In the genomic region with DNA sequence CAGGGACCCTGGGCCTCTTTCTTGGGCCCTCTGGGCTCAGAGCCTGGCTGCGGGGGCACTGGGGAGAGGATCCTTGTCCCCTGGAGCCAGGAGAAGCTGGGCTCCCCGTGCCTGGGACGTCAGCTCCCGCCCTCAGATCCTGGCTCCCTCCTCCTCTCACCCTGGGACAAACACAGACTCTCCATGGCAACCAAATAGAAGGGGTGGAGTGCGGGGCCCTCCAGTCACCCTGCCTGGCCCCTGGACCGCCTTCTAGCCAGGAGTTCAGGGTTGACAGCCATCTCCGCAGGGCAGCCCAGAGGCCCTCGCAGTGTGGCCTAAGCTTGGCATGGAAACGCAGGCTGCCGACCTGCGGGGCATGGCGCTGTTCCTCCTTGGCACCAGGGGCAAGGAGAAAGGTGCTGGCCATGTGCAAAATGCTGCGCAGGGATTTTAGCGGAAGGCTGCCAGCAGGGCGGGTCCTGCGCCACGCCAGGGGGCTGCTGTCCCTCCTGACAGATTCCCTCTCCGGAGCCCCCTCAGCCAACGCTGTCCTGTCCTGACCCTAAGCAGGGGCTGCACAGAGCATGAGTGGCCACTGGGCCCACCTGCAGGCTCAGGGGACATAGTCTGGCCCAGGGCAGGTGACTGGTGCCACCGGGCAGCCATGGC, we compare ENCODE assay signal across 10 cellular contexts. TPM values are rescaled to one million over a fixed set of nuclear protein-coding genes. Genes with fewer than 3 reads are reported as not detected.
DNase-seq lines count a peak whose midpoint lies in the region; ATAC-seq and TF ChIP-seq lines count a peak whose summit lies in the region.
"Had no signal": no experiment of that assay in that cellular context is flagged by ENCODE, and none has a peak within 500 bp of the region (broad histone marks: within the 10 kb centered on the region; RNA-seq: fewer than 3 reads in every experiment).

No MANE protein-coding gene starts in this region.

- intact Hi-C loops in esophagus muscularis mucosa (cut with DNase I) (no loop called here), stomach (cut with DNase I; ENCODE audit: low total_unique reads) (loop anchor here (5.0 kb wide), 1 partner anchor 92 kb away; no protein-coding TSS in a partner anchor)

- no peak for TF ChIP-seq POLR2A in esophagus muscularis mucosa (IDR thresholded peaks at IDR 0.05; ENCODE audit: low read depth)
- TF ChIP-seq POLR2A in stomach (IDR thresholded peaks at IDR 0.05) = no peak

- H3K9me3 ChIP-seq in esophagus muscularis mucosa = no peaks in the 10 kb centered on the region
- H3K9me3 ChIP-seq in lung (ENCODE audit: control insufficient read depth in 2 of 2, insufficient read depth in 1 of 2, low read length in 1 of 2) = no peaks in the 10 kb centered on the region
- H3K9me3 ChIP-seq in stomach = no peaks in the 10 kb centered on the region

- H3K27ac ChIP-seq in esophagus muscularis mucosa (replicated peaks in 1 of 4) (no peak overlapping the region), lung (ENCODE audit: low read depth in 1 of 2, low read length in 1 of 2) (no peak overlapping the region), stomach (no peak overlapping the region)

- POLR2A ChIA-PET in GM10248 (lab: Yijun Ruan, JAX) = no interaction called here

- H3K36me3 ChIP-seq in esophagus muscularis mucosa (peaks cover 0 to 6% (median 0%) of the 10 kb centered on the region in 4 donors), lung (ENCODE audit: control insufficient read depth in 2 of 2, insufficient read depth in 2 of 2, low read length in 2 of 2) (no peaks in the 10 kb centered on the region), stomach (peaks cover 0 to 8% (median 0%) of the 10 kb centered on the region in 4 donors)

- H3K4me1 ChIP-seq in esophagus muscularis mucosa (peaks cover 7 to 24% (median 18%) of the 10 kb centered on the region in 4 donors), lung (ENCODE audit: control insufficient read depth in 2 of 2, insufficient read depth in 2 of 2, low read length in 2 of 2) (no peaks in the 10 kb centered on the region), stomach (peaks cover 8 to 19% (median 17%) of the 10 kb centered on the region in 4 donors)

- CTCF ChIA-PET in GM10248 (lab: Yijun Ruan, JAX) = no interaction called here

- H3K4me3 ChIP-seq in esophagus muscularis mucosa (peak overlapping the region; percentile 14 to 22 (median 17)), lung (no peak overlapping the region), stomach (peak overlapping the region; percentile 31 to 40 (median 36))

- 60% methylated on average over 5 of the region's 20 CpGs for WGBS in esophagus muscularis mucosa
- 65 to 84% methylated on average over 20 of the region's 20 CpGs for WGBS in lung, 2 donors
- WGBS in stomach, 5 donors = 31 to 50% (median 33%) methylated on average over 2 to 20 of the region's 20 CpGs

- TF ChIP-seq CTCF in esophagus muscularis mucosa (IDR thresholded peaks at IDR 0.05) (no peak), lung (IDR thresholded peaks at IDR 0.05; ENCODE audit: control extremely low read depth, extremely low read depth) (no peak), stomach (IDR thresholded peaks at IDR 0.05) (no peak), GM10248 (IDR thresholded peaks at IDR 0.05; ENCODE audit: control extremely low read depth, extremely low read depth, low read depth, missing control alignments) (no peak)

- H3K27me3 ChIP-seq in esophagus muscularis mucosa (peaks cover 0 to 44% (median 0%) of the 10 kb centered on the region in 4 donors), lung (ENCODE audit: control insufficient read depth, insufficient read depth) (no peaks in the 10 kb centered on the region), stomach (peaks cover 3 to 58% (median 27%) of the 10 kb centered on the region in 3 donors)

- TF ChIP-seq EP300 in esophagus muscularis mucosa (IDR thresholded peaks at IDR 0.05) = no peak
- TF ChIP-seq EP300 in stomach (IDR thresholded peaks at IDR 0.05) = no peak

- ATAC-seq in lung (ENCODE audit: insufficient read depth, low FRiP score) = peak; percentile 39
- no peak for ATAC-seq in GM21825 (IDR thresholded peaks at IDR 0.05; ENCODE audit: unreplicated experiment)
- no peak for ATAC-seq in GM21390 (IDR thresholded peaks at IDR 0.05; ENCODE audit: unreplicated experiment)

- DNase-seq in DMS53 (lab: John Stamatoyannopoulos, UW) (peak; percentile 62), DMS53 treated with DMSO at 0.1 percent for 48 hours (lab: John Stamatoyannopoulos, UW; ENCODE audit: unreplicated experiment) (no peak), esophagus muscularis mucosa (ENCODE audit: extremely low spot score) (no peak), lung (ENCODE audit: low spot score) (peak; percentile 61), stomach (peak; percentile 48), GM10248 (ENCODE audit: extremely low spot score) (no peak)
- DNase-seq: 8988T; stimulated activated CD4-positive, alpha-beta T cell treated with anti-CD3 and anti-CD28 coated beads, Interleukin-4, amount 100 ng/mL, for 4 hours had no signal

RNA-seq across cellular contexts. Expression of gene ZDHHC11, which starts 1.0 kb away (rescaled TPM):
- total RNA-seq in esophagus muscularis mucosa = 10 to 100 TPM in 2 of 4 donors, 1 to 10 TPM in 2; 4.3 to 13.5 (median 10.9) TPM
- total RNA-seq in lung = 100 to 1,000 TPM in 1 of 2 donors, 10 to 100 TPM in 1; 31.3 to 110 TPM
- polyA plus RNA-seq in lung = 1 to 10 TPM; 6.8 to 9.8 TPM
- 10 to 100 TPM in 3 of 5 donors, 1 to 10 TPM in 2; 1.8 to 35.2 (median 18.9) TPM for total RNA-seq in stomach
- 10 to 100 TPM in 1 of 3 donors, 1 to 10 TPM in 2; 1.6 to 13.9 (median 2.4) TPM for polyA plus RNA-seq in stomach

RNA-seq across cellular contexts. Expression of gene BRD9, which starts 42.8 kb away (rescaled TPM):
- total RNA-seq in esophagus muscularis mucosa = 10 to 100 TPM; 26.5 to 44.9 (median 34.3) TPM
- total RNA-seq in lung = 10 to 100 TPM; 48.4 to 69.7 TPM
- polyA plus RNA-seq in lung = 10 to 100 TPM; 24.3 to 26.2 TPM
- 100 to 1,000 TPM in 2 of 5 donors, 10 to 100 TPM in 3; 34.1 to 152 (median 48.7) TPM for total RNA-seq in stomach
- 10 to 100 TPM; 16.2 to 32.1 (median 25.8) TPM for polyA plus RNA-seq in stomach

RNA-seq across cellular contexts. Expression of gene TRIP13, which starts 42.9 kb away (rescaled TPM):
- under 1 TPM in 3 of 4 donors, not detected in 1; 0.65 to 0.92 (median 0.66) TPM for total RNA-seq in esophagus muscularis mucosa
- total RNA-seq in lung = 1 to 10 TPM; 3.3 to 6.2 TPM
- 1 to 10 TPM; 2.7 to 3.1 TPM for polyA plus RNA-seq in lung
- total RNA-seq in stomach = 10 to 100 TPM in 1 of 5 donors, 1 to 10 TPM in 2, under 1 TPM in 1, not detected in 1; 0.58 to 10.4 (median 4.1) TPM
- 1 to 10 TPM; 1.1 to 4.8 (median 3.5) TPM for polyA plus RNA-seq in stomach

Comparison
In these comparisons a context has a peak if more than half of its experiments do, and no peak if none do; other contexts are left out.
1. DNase-seq: peak in DMS53 (single experiment), lung (single experiment) and stomach (single experiment); none in DMS53 treated with DMSO at 0.1 percent for 48 hours (single experiment), esophagus muscularis mucosa (single experiment) and GM10248 (single experiment).